Comparison of ENCODE assay signal across 1 cellular context in genomic region chr12:25322918-25323773, GRCh38.
TF ChIP-seq lines count a peak whose summit lies in the region.

No MANE protein-coding gene starts in this region.

TF ChIP-seq in GM23338, 12 proteins besides CTCF, POLR2A, EP300 and RAD21 (continued from another document):
- TF ChIP-seq, protein P1, sequence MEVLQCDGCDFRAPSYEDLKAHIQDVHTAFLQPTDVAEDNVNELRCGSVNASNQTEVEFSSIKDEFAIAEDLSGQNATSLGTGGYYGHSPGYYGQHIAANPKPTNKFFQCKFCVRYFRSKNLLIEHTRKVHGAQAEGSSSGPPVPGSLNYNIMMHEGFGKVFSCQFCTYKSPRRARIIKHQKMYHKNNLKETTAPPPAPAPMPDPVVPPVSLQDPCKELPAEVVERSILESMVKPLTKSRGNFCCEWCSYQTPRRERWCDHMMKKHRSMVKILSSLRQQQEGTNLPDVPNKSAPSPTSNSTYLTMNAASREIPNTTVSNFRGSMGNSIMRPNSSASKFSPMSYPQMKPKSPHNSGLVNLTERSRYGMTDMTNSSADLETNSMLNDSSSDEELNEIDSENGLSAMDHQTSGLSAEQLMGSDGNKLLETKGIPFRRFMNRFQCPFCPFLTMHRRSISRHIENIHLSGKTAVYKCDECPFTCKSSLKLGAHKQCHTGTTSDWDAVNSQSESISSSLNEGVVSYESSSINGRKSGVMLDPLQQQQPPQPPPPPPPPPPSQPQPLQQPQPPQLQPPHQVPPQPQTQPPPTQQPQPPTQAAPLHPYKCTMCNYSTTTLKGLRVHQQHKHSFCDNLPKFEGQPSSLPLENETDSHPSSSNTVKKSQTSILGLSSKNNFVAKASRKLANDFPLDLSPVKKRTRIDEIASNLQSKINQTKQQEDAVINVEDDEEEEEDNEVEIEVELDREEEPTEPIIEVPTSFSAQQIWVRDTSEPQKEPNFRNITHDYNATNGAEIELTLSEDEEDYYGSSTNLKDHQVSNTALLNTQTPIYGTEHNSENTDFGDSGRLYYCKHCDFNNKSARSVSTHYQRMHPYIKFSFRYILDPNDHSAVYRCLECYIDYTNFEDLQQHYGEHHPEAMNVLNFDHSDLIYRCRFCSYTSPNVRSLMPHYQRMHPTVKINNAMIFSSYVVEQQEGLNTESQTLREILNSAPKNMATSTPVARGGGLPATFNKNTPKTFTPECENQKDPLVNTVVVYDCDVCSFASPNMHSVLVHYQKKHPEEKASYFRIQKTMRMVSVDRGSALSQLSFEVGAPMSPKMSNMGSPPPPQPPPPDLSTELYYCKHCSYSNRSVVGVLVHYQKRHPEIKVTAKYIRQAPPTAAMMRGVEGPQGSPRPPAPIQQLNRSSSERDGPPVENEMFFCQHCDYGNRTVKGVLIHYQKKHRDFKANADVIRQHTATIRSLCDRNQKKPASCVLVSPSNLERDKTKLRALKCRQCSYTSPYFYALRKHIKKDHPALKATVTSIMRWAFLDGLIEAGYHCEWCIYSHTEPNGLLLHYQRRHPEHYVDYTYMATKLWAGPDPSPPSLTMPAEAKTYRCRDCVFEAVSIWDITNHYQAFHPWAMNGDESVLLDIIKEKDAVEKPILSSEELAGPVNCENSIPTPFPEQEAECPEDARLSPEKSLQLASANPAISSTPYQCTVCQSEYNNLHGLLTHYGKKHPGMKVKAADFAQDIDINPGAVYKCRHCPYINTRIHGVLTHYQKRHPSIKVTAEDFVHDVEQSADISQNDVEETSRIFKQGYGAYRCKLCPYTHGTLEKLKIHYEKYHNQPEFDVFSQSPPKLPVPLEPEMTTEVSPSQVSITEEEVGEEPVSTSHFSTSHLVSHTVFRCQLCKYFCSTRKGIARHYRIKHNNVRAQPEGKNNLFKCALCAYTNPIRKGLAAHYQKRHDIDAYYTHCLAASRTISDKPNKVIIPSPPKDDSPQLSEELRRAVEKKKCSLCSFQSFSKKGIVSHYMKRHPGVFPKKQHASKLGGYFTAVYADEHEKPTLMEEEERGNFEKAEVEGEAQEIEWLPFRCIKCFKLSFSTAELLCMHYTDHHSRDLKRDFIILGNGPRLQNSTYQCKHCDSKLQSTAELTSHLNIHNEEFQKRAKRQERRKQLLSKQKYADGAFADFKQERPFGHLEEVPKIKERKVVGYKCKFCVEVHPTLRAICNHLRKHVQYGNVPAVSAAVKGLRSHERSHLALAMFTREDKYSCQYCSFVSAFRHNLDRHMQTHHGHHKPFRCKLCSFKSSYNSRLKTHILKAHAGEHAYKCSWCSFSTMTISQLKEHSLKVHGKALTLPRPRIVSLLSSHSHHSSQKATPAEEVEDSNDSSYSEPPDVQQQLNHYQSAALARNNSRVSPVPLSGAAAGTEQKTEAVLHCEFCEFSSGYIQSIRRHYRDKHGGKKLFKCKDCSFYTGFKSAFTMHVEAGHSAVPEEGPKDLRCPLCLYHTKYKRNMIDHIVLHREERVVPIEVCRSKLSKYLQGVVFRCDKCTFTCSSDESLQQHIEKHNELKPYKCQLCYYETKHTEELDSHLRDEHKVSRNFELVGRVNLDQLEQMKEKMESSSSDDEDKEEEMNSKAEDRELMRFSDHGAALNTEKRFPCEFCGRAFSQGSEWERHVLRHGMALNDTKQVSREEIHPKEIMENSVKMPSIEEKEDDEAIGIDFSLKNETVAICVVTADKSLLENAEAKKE (CRISPR knock-in tag; IDR thresholded peaks at IDR 0.05): no peak
- TF ChIP-seq REST (IDR thresholded peaks at IDR 0.05; ENCODE audit: unreplicated experiment): no peak
- TF ChIP-seq ZNF114 (CRISPR knock-in tag; IDR thresholded peaks at IDR 0.05): no peak
- no peak for TF ChIP-seq JUNB (IDR thresholded peaks at IDR 0.05; ENCODE audit: unreplicated experiment)
